ENCODE assay signal across 4 cellular contexts in the genomic region with DNA sequence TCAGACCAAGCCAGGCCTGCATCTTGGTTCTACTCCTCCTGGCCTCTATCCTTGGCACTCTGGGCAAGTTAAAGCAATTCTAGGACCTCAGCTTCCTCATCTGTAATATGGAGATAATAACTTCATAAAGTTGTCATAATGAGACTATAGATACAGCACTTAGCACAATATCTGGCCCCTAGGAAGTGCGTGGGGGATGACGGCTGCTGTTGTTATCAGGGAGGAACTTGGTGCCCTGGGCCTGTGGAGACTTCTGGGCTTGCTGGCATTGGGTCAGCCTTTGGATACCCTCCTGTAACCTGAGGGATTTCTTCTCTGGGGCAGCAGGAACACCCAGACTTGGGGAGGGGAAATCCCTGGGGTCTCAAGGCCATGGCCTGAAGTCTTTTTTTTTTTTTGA.
TF ChIP-seq lines count a peak whose summit lies in the region.

No MANE protein-coding gene starts in this region.

TF ChIP-seq in SK-N-SH, 30 proteins besides CTCF, POLR2A, EP300 and RAD21 (continues in another document):
- no peak for TF ChIP-seq MXI1 (IDR thresholded peaks at IDR 0.05; ENCODE audit: low read depth, low read length)
- no peak for TF ChIP-seq ELF1 (IDR thresholded peaks at IDR 0.05)
- no peak for TF ChIP-seq YY1 (IDR thresholded peaks at IDR 0.05; ENCODE audit: low read depth)
- TF ChIP-seq CHD2 (IDR thresholded peaks at IDR 0.05; ENCODE audit: low read length, partially characterized antibody), result no peak
- TF ChIP-seq, protein P1, sequence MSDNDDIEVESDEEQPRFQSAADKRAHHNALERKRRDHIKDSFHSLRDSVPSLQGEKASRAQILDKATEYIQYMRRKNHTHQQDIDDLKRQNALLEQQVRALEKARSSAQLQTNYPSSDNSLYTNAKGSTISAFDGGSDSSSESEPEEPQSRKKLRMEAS (IDR thresholded peaks at IDR 0.05; ENCODE audit: low read depth), result no peak
- no peak for TF ChIP-seq NFIC (IDR thresholded peaks at IDR 0.05; ENCODE audit: borderline replicate concordance)
- no peak for TF ChIP-seq SMC3 (IDR thresholded peaks at IDR 0.05; ENCODE audit: low read depth, low read length)
- TF ChIP-seq POLR2AphosphoS5 (IDR thresholded peaks at IDR 0.05; ENCODE audit: low read depth, low read length), result no peak
- TF ChIP-seq EZH2phosphoT487 (IDR thresholded peaks at IDR 0.05; ENCODE audit: borderline replicate concordance, low read depth), result no peak
- TF ChIP-seq, protein P2, sequence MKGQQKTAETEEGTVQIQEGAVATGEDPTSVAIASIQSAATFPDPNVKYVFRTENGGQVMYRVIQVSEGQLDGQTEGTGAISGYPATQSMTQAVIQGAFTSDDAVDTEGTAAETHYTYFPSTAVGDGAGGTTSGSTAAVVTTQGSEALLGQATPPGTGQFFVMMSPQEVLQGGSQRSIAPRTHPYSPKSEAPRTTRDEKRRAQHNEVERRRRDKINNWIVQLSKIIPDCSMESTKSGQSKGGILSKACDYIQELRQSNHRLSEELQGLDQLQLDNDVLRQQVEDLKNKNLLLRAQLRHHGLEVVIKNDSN (IDR thresholded peaks at IDR 0.05; ENCODE audit: borderline replicate concordance, low read depth), result no peak
- TF ChIP-seq, protein P3, sequence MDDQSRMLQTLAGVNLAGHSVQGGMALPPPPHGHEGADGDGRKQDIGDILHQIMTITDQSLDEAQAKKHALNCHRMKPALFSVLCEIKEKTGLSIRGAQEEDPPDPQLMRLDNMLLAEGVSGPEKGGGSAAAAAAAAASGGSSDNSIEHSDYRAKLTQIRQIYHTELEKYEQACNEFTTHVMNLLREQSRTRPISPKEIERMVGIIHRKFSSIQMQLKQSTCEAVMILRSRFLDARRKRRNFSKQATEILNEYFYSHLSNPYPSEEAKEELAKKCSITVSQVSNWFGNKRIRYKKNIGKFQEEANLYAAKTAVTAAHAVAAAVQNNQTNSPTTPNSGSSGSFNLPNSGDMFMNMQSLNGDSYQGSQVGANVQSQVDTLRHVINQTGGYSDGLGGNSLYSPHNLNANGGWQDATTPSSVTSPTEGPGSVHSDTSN (IDR thresholded peaks at IDR 0.05), result no peak

TF ChIP-seq in SK-N-SH treated with all-trans-retinoic acid at 6 μM for 48 hours, 23 proteins besides CTCF, POLR2A, EP300 and RAD21 (continues in another document):
- no peak for TF ChIP-seq ZFP3 (CRISPR knock-in tag; IDR thresholded peaks at IDR 0.05)
- TF ChIP-seq ZNF565 (CRISPR knock-in tag; conservative IDR thresholded peaks at IDR 0.05; ENCODE audit: low read depth), result no peak
- TF ChIP-seq ARNTL (CRISPR knock-in tag; IDR thresholded peaks at IDR 0.05; ENCODE audit: borderline replicate concordance, low read depth), result no peak
- no peak for TF ChIP-seq OSR1 (CRISPR knock-in tag; IDR thresholded peaks at IDR 0.05)
- no peak for TF ChIP-seq CSDC2 (CRISPR knock-in tag; IDR thresholded peaks at IDR 0.05)
- no peak for TF ChIP-seq BACH2 (CRISPR knock-in tag; IDR thresholded peaks at IDR 0.05; ENCODE audit: borderline replicate concordance)
- TF ChIP-seq RARB (CRISPR knock-in tag; IDR thresholded peaks at IDR 0.05), result no peak
- no peak for TF ChIP-seq GLIS3 (CRISPR knock-in tag; IDR thresholded peaks at IDR 0.05)
- no peak for TF ChIP-seq SNAI2 (CRISPR knock-in tag; IDR thresholded peaks at IDR 0.05)
- TF ChIP-seq ZNF8 (CRISPR knock-in tag; IDR thresholded peaks at IDR 0.05), result no peak
- TF ChIP-seq ZNF70 (CRISPR knock-in tag; IDR thresholded peaks at IDR 0.05), result no peak
- no peak for TF ChIP-seq ZFP30 (CRISPR knock-in tag; IDR thresholded peaks at IDR 0.05)
- TF ChIP-seq TCF4 (CRISPR knock-in tag; IDR thresholded peaks at IDR 0.05; ENCODE audit: borderline replicate concordance), result no peak
- TF ChIP-seq ESRRG (CRISPR knock-in tag; IDR thresholded peaks at IDR 0.05), result no peak
- TF ChIP-seq, protein P4, sequence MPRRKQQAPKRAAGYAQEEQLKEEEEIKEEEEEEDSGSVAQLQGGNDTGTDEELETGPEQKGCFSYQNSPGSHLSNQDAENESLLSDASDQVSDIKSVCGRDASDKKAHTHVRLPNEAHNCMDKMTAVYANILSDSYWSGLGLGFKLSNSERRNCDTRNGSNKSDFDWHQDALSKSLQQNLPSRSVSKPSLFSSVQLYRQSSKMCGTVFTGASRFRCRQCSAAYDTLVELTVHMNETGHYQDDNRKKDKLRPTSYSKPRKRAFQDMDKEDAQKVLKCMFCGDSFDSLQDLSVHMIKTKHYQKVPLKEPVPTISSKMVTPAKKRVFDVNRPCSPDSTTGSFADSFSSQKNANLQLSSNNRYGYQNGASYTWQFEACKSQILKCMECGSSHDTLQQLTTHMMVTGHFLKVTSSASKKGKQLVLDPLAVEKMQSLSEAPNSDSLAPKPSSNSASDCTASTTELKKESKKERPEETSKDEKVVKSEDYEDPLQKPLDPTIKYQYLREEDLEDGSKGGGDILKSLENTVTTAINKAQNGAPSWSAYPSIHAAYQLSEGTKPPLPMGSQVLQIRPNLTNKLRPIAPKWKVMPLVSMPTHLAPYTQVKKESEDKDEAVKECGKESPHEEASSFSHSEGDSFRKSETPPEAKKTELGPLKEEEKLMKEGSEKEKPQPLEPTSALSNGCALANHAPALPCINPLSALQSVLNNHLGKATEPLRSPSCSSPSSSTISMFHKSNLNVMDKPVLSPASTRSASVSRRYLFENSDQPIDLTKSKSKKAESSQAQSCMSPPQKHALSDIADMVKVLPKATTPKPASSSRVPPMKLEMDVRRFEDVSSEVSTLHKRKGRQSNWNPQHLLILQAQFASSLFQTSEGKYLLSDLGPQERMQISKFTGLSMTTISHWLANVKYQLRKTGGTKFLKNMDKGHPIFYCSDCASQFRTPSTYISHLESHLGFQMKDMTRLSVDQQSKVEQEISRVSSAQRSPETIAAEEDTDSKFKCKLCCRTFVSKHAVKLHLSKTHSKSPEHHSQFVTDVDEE (CRISPR knock-in tag; IDR thresholded peaks at IDR 0.05), result no peak

TF ChIP-seq in IMR-90, 13 proteins besides CTCF, POLR2A, EP300 and RAD21:
- TF ChIP-seq SMC3 (IDR thresholded peaks at IDR 0.05; ENCODE audit: low read depth, low read length) (no peak), RCOR1 (IDR thresholded peaks at IDR 0.05; ENCODE audit: insufficient replicate concordance, low read length) (no peak), RFX5 (IDR thresholded peaks at IDR 0.05; ENCODE audit: low read depth, low read length) (no peak), BHLHE40 (IDR thresholded peaks at IDR 0.05; ENCODE audit: low read depth, low read length) (no peak), CEBPB (IDR thresholded peaks at IDR 0.05; ENCODE audit: low read depth, low read length) (no peak), MXI1 (IDR thresholded peaks at IDR 0.05; ENCODE audit: borderline replicate concordance, low read depth, low read length) (no peak), NFE2L2 (IDR thresholded peaks at IDR 0.05; ENCODE audit: low read depth, low read length) (no peak), CHD1 (IDR thresholded peaks at IDR 0.05; ENCODE audit: low read depth, low read length) (no peak), MAZ (IDR thresholded peaks at IDR 0.05; ENCODE audit: borderline replicate concordance, low read depth, low read length) (no peak), FOS (IDR thresholded peaks at IDR 0.05; ENCODE audit: low read depth, low read length) (no peak)
- TF ChIP-seq, protein P5, sequence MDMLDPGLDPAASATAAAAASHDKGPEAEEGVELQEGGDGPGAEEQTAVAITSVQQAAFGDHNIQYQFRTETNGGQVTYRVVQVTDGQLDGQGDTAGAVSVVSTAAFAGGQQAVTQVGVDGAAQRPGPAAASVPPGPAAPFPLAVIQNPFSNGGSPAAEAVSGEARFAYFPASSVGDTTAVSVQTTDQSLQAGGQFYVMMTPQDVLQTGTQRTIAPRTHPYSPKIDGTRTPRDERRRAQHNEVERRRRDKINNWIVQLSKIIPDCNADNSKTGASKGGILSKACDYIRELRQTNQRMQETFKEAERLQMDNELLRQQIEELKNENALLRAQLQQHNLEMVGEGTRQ (IDR thresholded peaks at IDR 0.05; ENCODE audit: low read depth, low read length), result no peak

TF ChIP-seq in K562, 482 proteins besides CTCF, POLR2A, EP300 and RAD21:
- peak; percentile 46 for TF ChIP-seq CBFA2T3 (IDR thresholded peaks at IDR 0.05)
- TF ChIP-seq CBFA2T2 (conservative IDR thresholded peaks at IDR 0.05), result peak; percentile 16; the same call in 1 of the 2 replicates
- no peak for TF ChIP-seq ZNF589 (CRISPR knock-in tag; IDR thresholded peaks at IDR 0.05; ENCODE audit: low read depth)
